Comparison of ENCODE assay signal across 8 cellular contexts in genomic region chr14:104688755-104689619, GRCh38. TPM values are rescaled to one million over a fixed set of nuclear protein-coding genes. Genes with fewer than 3 reads are reported as not detected.
A peak's percentile ranks its signal among the peaks of the same experiment; 100 is the strongest.
DNase-seq lines count a peak whose midpoint lies in the region; ATAC-seq, FAIRE-seq and TF ChIP-seq lines count a peak whose summit lies in the region.

TSS of gene INF2 (plus strand) at chr14:104689618. CDS start at chr14:104701366, 11,748 bp downstream.

- H3K4me2 ChIP-seq in SK-N-SH (peak within 1 kb of the TSS; percentile 100), astrocyte (ENCODE audit: low read length) (peak within 1 kb of the TSS; percentile 91)

- H3K79me2 ChIP-seq in SK-N-SH (ENCODE audit: insufficient read depth) = peaks cover 44% of the 10 kb centered on the region
- H3K79me2 ChIP-seq in astrocyte (ENCODE audit: insufficient read depth, low read length) = peaks cover 44% of the 10 kb centered on the region

- no peaks in the 10 kb centered on the region for H3K9me2 ChIP-seq in SK-N-SH

- no peak for TF ChIP-seq RAD21 in SK-N-SH (IDR thresholded peaks at IDR 0.05; ENCODE audit: low read length)

- H3K9ac ChIP-seq in SK-N-SH (peak within 1 kb of the TSS; percentile 85), astrocyte (ENCODE audit: low read length) (peak within 1 kb of the TSS; percentile 88)

- peak; percentile 66 for DNase-seq in GM06990 (ENCODE audit: extremely low read depth, insufficient read length)
- DNase-seq in HT-29 (ENCODE audit: low spot score) = peak; percentile 70
- DNase-seq in SK-N-SH = peak; percentile 97
- DNase-seq in astrocyte (ENCODE audit: low read depth) = no peak
- DNase-seq in left ventricle myocardium superior = peak; percentile 85
- peak; percentile 52 for DNase-seq in progenitor cell of endocrine pancreas (ENCODE audit: low spot score, unreplicated experiment)
- no peak for DNase-seq in DMS153 (lab: John Stamatoyannopoulos, UW)

- no peak within 1 kb of the TSS for H3K27ac Mint-ChIP-seq in astrocyte (ENCODE audit: unreplicated experiment)
- H3K27ac Mint-ChIP-seq in progenitor cell of endocrine pancreas = peak within 1 kb of the TSS; percentile 95

- H3K36me3 Mint-ChIP-seq in astrocyte (ENCODE audit: low read depth, unreplicated experiment) (no peaks in the 10 kb centered on the region), progenitor cell of endocrine pancreas (ENCODE audit: insufficient read depth) (no peaks in the 10 kb centered on the region)

- peaks cover 13 to 33% of the 10 kb centered on the region in 2 experiments for H3K4me1 ChIP-seq in SK-N-SH (ENCODE audit: control insufficient read depth in 1 of 2, insufficient read depth in 2 of 2, low read depth in 1 of 2, low read length in 1 of 2)
- peaks cover 44% of the 10 kb centered on the region for H3K4me1 ChIP-seq in astrocyte (ENCODE audit: insufficient read depth, low read length)

- H3K9me3 ChIP-seq in SK-N-SH (no peaks in the 10 kb centered on the region), astrocyte (ENCODE audit: insufficient read depth, low read depth, low read length) (no peaks in the 10 kb centered on the region)

- peak within 1 kb of the TSS; percentile 76 for H3K4me3 ChIP-seq in GM06990 (replicated peaks; ENCODE audit: low read depth, low read length)
- H3K4me3 ChIP-seq in SK-N-SH (ENCODE audit: low read depth in 2 of 2, low read length in 1 of 2) = peak within 1 kb of the TSS; percentile 87 to 91
- H3K4me3 ChIP-seq in astrocyte (ENCODE audit: insufficient read depth, low read depth, low read length) = peak within 1 kb of the TSS; percentile 89

- WGBS in SK-N-SH (ENCODE audit: low lambda C conversion rate) = 34% methylated on average over 23 of the region's 61 CpGs

- TF ChIP-seq EP300 in SK-N-SH (IDR thresholded peaks at IDR 0.05; ENCODE audit: borderline replicate concordance in 1 of 2, low read depth in 1 of 2, low read length in 1 of 2) = no peak

- H4K20me1 ChIP-seq in SK-N-SH (ENCODE audit: insufficient read depth) = peaks cover 35% of the 10 kb centered on the region
- H4K20me1 ChIP-seq in astrocyte (ENCODE audit: insufficient read depth, low read length) = peaks cover 41% of the 10 kb centered on the region

- H3K4me3 Mint-ChIP-seq in astrocyte (ENCODE audit: unreplicated experiment) (peak within 1 kb of the TSS; percentile 85), progenitor cell of endocrine pancreas (ENCODE audit: low read depth) (peak within 1 kb of the TSS; percentile 72)

- H3K27ac ChIP-seq in SK-N-SH (ENCODE audit: low read depth in 2 of 2, low read length in 1 of 2) (peak within 1 kb of the TSS; percentile 36 to 47; a peak in 3 of 4 replicates), astrocyte (ENCODE audit: low read depth, low read length) (peak within 1 kb of the TSS; percentile 60)

- H3K36me3 ChIP-seq in GM06990 (ENCODE audit: control insufficient read depth, insufficient read depth, low read length) (no peaks in the 10 kb centered on the region), SK-N-SH (replicated peaks in 1 of 2; ENCODE audit: control insufficient read depth in 1 of 2, insufficient read depth in 2 of 2, low read length in 1 of 2) (peaks cover 3 to 6% of the 10 kb centered on the region in 2 experiments), astrocyte (ENCODE audit: insufficient read depth, low read length) (no peaks in the 10 kb centered on the region)

- H2AFZ ChIP-seq in SK-N-SH (ENCODE audit: low read depth) (peak within 1 kb of the TSS; percentile 78), astrocyte (ENCODE audit: low read depth, low read length) (peak within 1 kb of the TSS; percentile 75)

- H3K27me3 Mint-ChIP-seq in astrocyte (ENCODE audit: low read depth, unreplicated experiment) (no peaks in the 10 kb centered on the region), progenitor cell of endocrine pancreas (no peaks in the 10 kb centered on the region)

- H3K27me3 ChIP-seq in GM06990 (replicated peaks; ENCODE audit: control insufficient read depth, insufficient read depth, low read length) = no peaks in the 10 kb centered on the region
- H3K27me3 ChIP-seq in SK-N-SH (ENCODE audit: insufficient read depth) = no peaks in the 10 kb centered on the region
- H3K27me3 ChIP-seq in astrocyte (ENCODE audit: insufficient read depth, low read length) = no peaks in the 10 kb centered on the region

- H3F3A ChIP-seq in SK-N-SH (replicated peaks; ENCODE audit: insufficient read depth) = peaks cover 13% of the 10 kb centered on the region

- no peak for FAIRE-seq in astrocyte (lab: Jason Lieb, UNC)

- TF ChIP-seq CTCF in GM06990 (IDR thresholded peaks at IDR 0.05; ENCODE audit: insufficient read depth, low read length, poor library complexity, severe bottlenecking) = no peak
- no peak for TF ChIP-seq CTCF in SK-N-SH (IDR thresholded peaks at IDR 0.05)
- no peak for TF ChIP-seq CTCF in astrocyte (IDR thresholded peaks at IDR 0.05; ENCODE audit: insufficient read depth, low read depth, low read length)
- peak; percentile 40 for TF ChIP-seq CTCF in progenitor cell of endocrine pancreas (IDR thresholded peaks at IDR 0.05; ENCODE audit: unreplicated experiment)

- intact Hi-C loops in left ventricle myocardium superior (cut with micrococcal nuclease) = no loop called here

- H3K9me3 Mint-ChIP-seq in astrocyte (ENCODE audit: unreplicated experiment) = no peaks in the 10 kb centered on the region
- no peaks in the 10 kb centered on the region for H3K9me3 Mint-ChIP-seq in progenitor cell of endocrine pancreas (ENCODE audit: low read depth)

- peaks cover 14% of the 10 kb centered on the region for H3K4me1 Mint-ChIP-seq in astrocyte (ENCODE audit: low read depth, unreplicated experiment)
- H3K4me1 Mint-ChIP-seq in progenitor cell of endocrine pancreas (ENCODE audit: low read depth) = peaks cover 20% of the 10 kb centered on the region

- POLR2A ChIA-PET in SK-N-SH (lab: Yijun Ruan, JAX) = no interaction called here

- CTCF ChIA-PET in SK-N-SH (lab: Yijun Ruan, JAX) = interaction anchor here (4.8 kb wide), 1 partner anchor 34 kb away, joined by 18 read pairs; the partner anchor contains the start of gene ADSS1

- peak; percentile 79 for ATAC-seq in left ventricle myocardium superior
- no peak for ATAC-seq in HG03520 (IDR thresholded peaks at IDR 0.05; ENCODE audit: unreplicated experiment)

TF ChIP-seq in SK-N-SH, 30 proteins besides CTCF, POLR2A, EP300 and RAD21:
- TF ChIP-seq USF1 (IDR thresholded peaks at IDR 0.05; ENCODE audit: borderline replicate concordance, low read depth) (peak; percentile 62; the same call in 1 of the 2 replicates), TAF1 (IDR thresholded peaks at IDR 0.05; ENCODE audit: borderline replicate concordance, low read depth, low read length) (no peak)

RNA-seq across cellular contexts. Expression of gene INF2, which starts in this region (rescaled TPM):
- total RNA-seq in HT-29 (2014; rRNA removed; shearing (Covaris generic)) = 293 and 322 TPM in 2 replicates
- 20.1 and 32.5 TPM in 2 replicates for polyA plus RNA-seq in SK-N-SH (2012; rRNA removed)
- polyA plus RNA-seq in SK-N-SH (2012; cell fraction: cytosol; rRNA removed) = 15.4 and 20.2 TPM in 2 replicates
- polyA plus RNA-seq in SK-N-SH (2012; cell fraction: nucleus; rRNA removed) = 97.9 and 115 TPM in 2 replicates
- total RNA-seq in astrocyte = 111 and 126 TPM in 2 replicates
- 30.4 TPM for total RNA-seq in left ventricle myocardium superior
- total RNA-seq in progenitor cell of endocrine pancreas = 69.2 and 75.3 TPM in 2 replicates

Comparison
In these comparisons a context has a peak if more than half of its experiments do, and no peak if none do; other contexts are left out.
1. DNase-seq: peak in GM06990 (single experiment), HT-29 (single experiment), SK-N-SH (single experiment), left ventricle myocardium superior (single experiment) and progenitor cell of endocrine pancreas (single experiment); none in astrocyte (single experiment) and DMS153 (single experiment).
2. Peak in every context shown above with its lines, with median percentiles within 50 percentile points of each other: H3K4me3 ChIP-seq.